17 cellular contexts compared by ENCODE assay signal in genomic region chr6:115899883-115900282, GRCh38.
A peak's percentile ranks its signal among the peaks of the same experiment; 100 is the strongest.
DNase-seq lines count a peak whose midpoint lies in the region; ATAC-seq lines count a peak whose summit lies in the region.
"Had no signal": no experiment of that assay in that cellular context is flagged by ENCODE, and none has a peak within 500 bp of the region (broad histone marks: within the 10 kb centered on the region; RNA-seq: fewer than 3 reads in every experiment).

No MANE protein-coding gene starts in this region.

- ATAC-seq in GM18867 (IDR thresholded peaks at IDR 0.05; ENCODE audit: unreplicated experiment) (peak; percentile 58), GM21529 (IDR thresholded peaks at IDR 0.05; ENCODE audit: unreplicated experiment) (peak; percentile 48), HG03442 (IDR thresholded peaks at IDR 0.05; ENCODE audit: unreplicated experiment) (peak; percentile 55), HG03139 (IDR thresholded peaks at IDR 0.05; ENCODE audit: unreplicated experiment) (no peak), HG03439 (IDR thresholded peaks at IDR 0.05; ENCODE audit: unreplicated experiment) (no peak)
- ATAC-seq: activated T-cell treated with anti-CD3 and anti-CD28 coated beads, Interleukin-2, amount 50 U/mL, for 4 hours; right cardiac atrium had no signal

- DNase-seq in SKM-1 (lab: John Stamatoyannopoulos, UW; ENCODE audit: unreplicated experiment) = peak; percentile 6
- DNase-seq in HCEC 1CT = no peak
- no peak for DNase-seq in NCI-H1105 (lab: John Stamatoyannopoulos, UW)
- DNase-seq: activated CD4-positive, alpha-beta T cell treated with anti-CD3 and anti-CD28 coated beads, Interleukin-2, amount 50 U/mL, for 4 hours; activated naive CD8-positive, alpha-beta T cell treated with anti-CD3 and anti-CD28 coated beads for 36 hours; activated T-cell treated with anti-CD3 and anti-CD28 coated beads, Interleukin-2, amount 50 U/mL, for 4 hours; head of caudate nucleus; HFFc6; IMR-90; NCI-H1092 treated with DMSO at 0.1 percent for 48 hours; NCI-H226; right cardiac atrium had no signal

Comparison
In these comparisons a context has a peak if more than half of its experiments do, and no peak if none do; other contexts are left out.
1. ATAC-seq: peak in GM18867 (single experiment), GM21529 (single experiment) and HG03442 (single experiment); none in HG03139 (single experiment) and HG03439 (single experiment).